12 cellular contexts compared by ENCODE assay signal in the genomic region with DNA sequence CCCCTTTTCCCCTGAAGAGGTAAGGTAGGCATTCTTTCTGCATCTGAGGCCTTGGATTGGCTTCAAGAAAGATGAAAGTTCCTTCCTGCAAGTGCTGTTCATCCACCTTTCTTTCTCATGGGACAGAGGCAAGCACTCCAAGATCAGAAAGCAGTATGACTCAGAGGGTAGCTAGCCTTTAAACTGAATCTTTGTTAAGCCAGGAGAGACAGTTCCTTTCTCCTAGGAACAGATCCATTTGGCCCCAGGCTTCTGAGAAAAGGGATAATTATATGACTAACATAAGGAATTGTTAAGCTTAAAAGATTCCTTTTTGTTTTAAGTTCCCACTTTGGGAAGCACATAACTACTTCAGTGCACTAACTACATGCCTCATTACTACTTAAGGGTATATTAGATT.
DNase-seq lines count a peak whose midpoint lies in the region; ATAC-seq and TF ChIP-seq lines count a peak whose summit lies in the region.
"Had no signal": no experiment of that assay in that cellular context is flagged by ENCODE, and none has a peak within 500 bp of the region (broad histone marks: within the 10 kb centered on the region; RNA-seq: fewer than 3 reads in every experiment).

No MANE protein-coding gene starts in this region.

- no TSS peak for BruUV-seq in Caco-2 (replicated peaks; lab: Mats Ljungman, UMichigan)

- H3K4me1 ChIP-seq in upper lobe of right lung: no peaks in the 10 kb centered on the region
- no peaks in the 10 kb centered on the region; the same call in 1 of the 2 replicates for H3K4me1 ChIP-seq in Caco-2

- TF ChIP-seq CTCF in fibroblast of pulmonary artery (IDR thresholded peaks at IDR 0.05; ENCODE audit: low read length, missing control alignments): no peak
- no peak for TF ChIP-seq CTCF in upper lobe of right lung (IDR thresholded peaks at IDR 0.05)
- TF ChIP-seq CTCF in Caco-2 (IDR thresholded peaks at IDR 0.05; ENCODE audit: insufficient read depth in 1 of 2, low read depth in 1 of 2, low read length in 1 of 2, severe bottlenecking in 1 of 2, unreplicated experiment in 1 of 2): no peak

- no peaks in the 10 kb centered on the region for H3K36me3 ChIP-seq in upper lobe of right lung
- no peaks in the 10 kb centered on the region for H3K36me3 ChIP-seq in Caco-2 (ENCODE audit: control insufficient read depth, insufficient read depth, low read length)

- H3K27ac Mint-ChIP-seq in Caco-2 (ENCODE audit: unreplicated experiment): no peak overlapping the region

- H3K36me3 Mint-ChIP-seq in Caco-2 (ENCODE audit: insufficient read depth, unreplicated experiment): peaks cover 6% of the 10 kb centered on the region
- H3K36me3 Mint-ChIP-seq: activated CD4-positive, alpha-beta memory T cell treated with anti-CD3 and anti-CD28 coated beads for 36 hours had no signal

- H3K9me3 ChIP-seq in upper lobe of right lung (no peaks in the 10 kb centered on the region), Caco-2 (no peaks in the 10 kb centered on the region)
- H3K9me3 ChIP-seq: psoas muscle had no signal

- H3K4me1 Mint-ChIP-seq in Caco-2 (ENCODE audit: low read depth, unreplicated experiment): peaks cover 9% of the 10 kb centered on the region

- intact Hi-C loops in upper lobe of right lung (cut with DNase I) (no loop called here), Caco-2 (cut with micrococcal nuclease; ENCODE audit: unreplicated experiment) (no loop called here)

- CTCF ChIA-PET in Caco-2 (lab: Charles Lee): no interaction called here

- H3K4me3 ChIP-seq in fibroblast of pulmonary artery (replicated peaks; ENCODE audit: low read depth, low read length) (no peak overlapping the region), upper lobe of right lung (no peak overlapping the region), Caco-2 (ENCODE audit: low read depth, low read length) (no peak overlapping the region)
- H3K4me3 ChIP-seq: psoas muscle had no signal

- POLR2A ChIA-PET in Caco-2 (lab: Charles Lee): no interaction called here

- no peaks in the 10 kb centered on the region for H3K9me3 Mint-ChIP-seq in Caco-2 (ENCODE audit: unreplicated experiment)
- H3K9me3 Mint-ChIP-seq: activated CD4-positive, alpha-beta memory T cell treated with anti-CD3 and anti-CD28 coated beads for 36 hours; T-helper 1 cell treated with Interleukin-12 subunit alpha and Interleukin-12 subunit beta and Interleukin-4 antibody, amounts not matched to agents 30 μg/mL and 1 μg/mL, for 36 hours had no signal

- H3K27me3 ChIP-seq in upper lobe of right lung: no peaks in the 10 kb centered on the region
- no peaks in the 10 kb centered on the region for H3K27me3 ChIP-seq in Caco-2 (replicated peaks; ENCODE audit: control insufficient read depth, insufficient read depth, low read length)

- no peaks in the 10 kb centered on the region for H3K27me3 Mint-ChIP-seq in Caco-2 (ENCODE audit: insufficient read depth, unreplicated experiment)
- H3K27me3 Mint-ChIP-seq: activated CD4-positive, alpha-beta memory T cell treated with anti-CD3 and anti-CD28 coated beads for 36 hours had no signal

- peak; percentile 21 for ATAC-seq in upper lobe of right lung
- ATAC-seq: psoas muscle had no signal

- no peak overlapping the region for H3K27ac ChIP-seq in upper lobe of right lung
- H3K27ac ChIP-seq: psoas muscle had no signal

- H3K4me3 Mint-ChIP-seq in Caco-2 (ENCODE audit: unreplicated experiment): no peak overlapping the region
- H3K4me3 Mint-ChIP-seq: activated CD4-positive, alpha-beta memory T cell treated with anti-CD3 and anti-CD28 coated beads for 36 hours; T-helper 1 cell treated with Interleukin-12 subunit alpha and Interleukin-12 subunit beta and Interleukin-4 antibody, amounts not matched to agents 30 μg/mL and 1 μg/mL, for 36 hours had no signal

- in situ Hi-C loops in SK-MEL-5 (cut with HindIII; ENCODE audit: low pct_unique_long_range_greater_than_20kb, low sequenced_read_pairs): no loop called here

- DNase-seq in H4 (ENCODE audit: low spot score) (peak; percentile 59), SK-MEL-5 (ENCODE audit: low read depth, low spot score) (peak; percentile 83), fibroblast of pulmonary artery (ENCODE audit: low read depth) (peak; percentile 40), upper lobe of right lung (no peak), Caco-2 (no peak), T1000 (lab: John Stamatoyannopoulos, UW) (no peak), activated gamma-delta T cell (lab: John Stamatoyannopoulos, UW) (no peak)
- DNase-seq: activated naive CD4-positive, alpha-beta T cell treated with anti-CD3 and anti-CD28 coated beads, Interleukin-2, amount 50 U/mL, for 16 hours; NCI-H1436 treated with DMSO at 0.1 percent for 48 hours; psoas muscle had no signal

Comparison
In these comparisons a context has a peak if more than half of its experiments do, and no peak if none do; other contexts are left out.
1. DNase-seq: peak in H4 (single experiment), SK-MEL-5 (single experiment) and fibroblast of pulmonary artery (single experiment); none in upper lobe of right lung (single experiment), Caco-2 (0 of 2), T1000 (single experiment) and activated gamma-delta T cell (single experiment).